9 cellular contexts compared by ENCODE assay signal in the genomic region with DNA sequence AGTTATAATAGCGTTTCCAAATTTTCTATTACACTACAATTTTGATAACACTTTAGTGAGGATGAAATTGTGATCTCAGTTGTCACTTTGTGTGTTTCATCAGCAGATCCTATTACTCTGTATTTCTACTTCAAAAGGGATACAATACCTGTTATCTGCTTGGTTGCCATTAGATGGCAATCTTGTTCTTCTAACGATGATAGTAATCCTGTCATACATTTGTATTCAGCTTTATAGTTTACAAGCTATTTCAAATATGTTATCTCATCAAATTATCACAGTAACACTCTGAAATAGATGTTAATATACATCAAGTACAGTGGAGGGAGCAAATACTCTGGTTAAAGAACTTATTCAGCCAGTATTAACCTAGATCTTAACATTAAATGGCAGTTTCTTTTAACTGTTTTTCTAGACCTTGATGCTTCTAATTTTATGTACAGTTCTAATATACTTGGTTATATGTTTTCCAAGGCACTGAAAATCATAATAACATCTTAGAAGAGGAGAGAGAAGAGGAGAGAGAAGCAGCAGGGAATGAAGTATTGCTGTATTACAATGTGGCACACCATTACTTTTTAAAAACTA.
A peak's percentile ranks its signal among the peaks of the same experiment; 100 is the strongest.
DNase-seq lines count a peak whose midpoint lies in the region; ATAC-seq and TF ChIP-seq lines count a peak whose summit lies in the region.
"Had no signal": no experiment of that assay in that cellular context is flagged by ENCODE, and none has a peak within 500 bp of the region (broad histone marks: within the 10 kb centered on the region; RNA-seq: fewer than 3 reads in every experiment).

No MANE protein-coding gene starts in this region.

- no TSS peak for BruUV-seq in MCF 10A (replicated peaks; lab: Mats Ljungman, UMichigan)

- H3K36me3 Mint-ChIP-seq in MCF 10A (ENCODE audit: insufficient read depth, unreplicated experiment): no peaks in the 10 kb centered on the region

- no peaks in the 10 kb centered on the region for H3K4me1 Mint-ChIP-seq in MCF 10A (ENCODE audit: insufficient read depth, unreplicated experiment)

- no peaks in the 10 kb centered on the region for H3K9me3 ChIP-seq in lower lobe of right lung

- intact Hi-C loops in MCF 10A (cut with micrococcal nuclease): loop anchor here (1.0 to 10.0 kb wide), 4 partner anchors 104 to 1880 kb away; no protein-coding TSS in a partner anchor
- intact Hi-C loops in lower lobe of right lung (cut with DNase I): no loop called here

- H3K27ac Mint-ChIP-seq in MCF 10A (ENCODE audit: low read depth, unreplicated experiment): no peak overlapping the region

- DNase-seq in CD1c-positive myeloid dendritic cell (ENCODE audit: extremely low spot score) (peak; percentile 6), NCI-H2029 treated with DMSO at 0.1 percent for 48 hours (lab: John Stamatoyannopoulos, UW) (peak; percentile 44), MCF 10A (ENCODE audit: unreplicated experiment) (peak; percentile 61), lower lobe of right lung (no peak), GOT3 (lab: John Stamatoyannopoulos, UW) (no peak)
- DNase-seq in stimulated activated naive CD4-positive, alpha-beta T cell treated with Interleukin-2 at 50 U/mL for 16 hours (lab: John Stamatoyannopoulos, UW): no peak

- H3K27me3 Mint-ChIP-seq in MCF 10A (ENCODE audit: insufficient read depth, unreplicated experiment): no peaks in the 10 kb centered on the region

- no peak overlapping the region for H3K27ac ChIP-seq in lower lobe of right lung

- no peaks in the 10 kb centered on the region for H3K27me3 ChIP-seq in lower lobe of right lung (ENCODE audit: low read depth)

- H3K4me3 ChIP-seq in lower lobe of right lung: no peak overlapping the region

- TF ChIP-seq CTCF in MCF 10A (IDR thresholded peaks at IDR 0.05; ENCODE audit: unreplicated experiment) (peak; percentile 56), lower lobe of right lung (IDR thresholded peaks at IDR 0.05) (peak; percentile 54)

- H3K4me3 Mint-ChIP-seq in MCF 10A (ENCODE audit: unreplicated experiment): no peak overlapping the region

- H3K4me1 ChIP-seq in lower lobe of right lung: no peaks in the 10 kb centered on the region

- POLR2A ChIA-PET in MCF 10A (lab: Yijun Ruan, JAX): no interaction called here

- ATAC-seq in GM18519 (IDR thresholded peaks at IDR 0.05; ENCODE audit: low FRiP score, unreplicated experiment): peak; percentile 93
- peak; percentile 64 for ATAC-seq in HG02943 (IDR thresholded peaks at IDR 0.05; ENCODE audit: low read depth, unreplicated experiment)
- ATAC-seq in lower lobe of right lung: peak in 1 of 2 donors; percentile 69
- ATAC-seq: Panc1 had no signal

- CTCF ChIA-PET in MCF 10A (lab: Yijun Ruan, JAX): interaction anchor here (0.6 to 2.9 kb wide), 9 partner anchors 31 to 1884 kb away, joined by 3 to 22 read pairs (median 5); no protein-coding TSS in a partner anchor

- H3K36me3 ChIP-seq in lower lobe of right lung: no peaks in the 10 kb centered on the region

- H3K9me3 Mint-ChIP-seq in MCF 10A (ENCODE audit: unreplicated experiment): no peaks in the 10 kb centered on the region

Comparison
In these comparisons a context has a peak if more than half of its experiments do, and no peak if none do; other contexts are left out.
1. DNase-seq: peak in CD1c-positive myeloid dendritic cell (single experiment), NCI-H2029 treated with DMSO at 0.1 percent for 48 hours (single experiment) and MCF 10A (single experiment); none in lower lobe of right lung (single experiment), GOT3 (single experiment) and stimulated activated naive CD4-positive, alpha-beta T cell treated with Interleukin-2 at 50 U/mL for 16 hours (single experiment).